8 cellular contexts compared by ENCODE assay signal in genomic region chr9:37753489-37754190, GRCh38. TPM values are rescaled to one million over a fixed set of nuclear protein-coding genes. Genes with fewer than 3 reads are reported as not detected.
DNase-seq lines count a peak whose midpoint lies in the region; ATAC-seq and TF ChIP-seq lines count a peak whose summit lies in the region.

TRMT10B (plus strand) TSS chr9:37753805; CDS start chr9:37761932, 8,127 bp downstream.

- no peaks in the 10 kb centered on the region for H3K9me3 Mint-ChIP-seq in nephron

- ATAC-seq in GM21367 (IDR thresholded peaks at IDR 0.05; ENCODE audit: unreplicated experiment): peak; percentile 82
- ATAC-seq in stimulated activated naive CD8-positive, alpha-beta T cell treated with anti-CD3 and anti-CD28 coated beads, Interleukin-15, Interleukin-2, amounts not matched to agents 100 U/mL and 50 U/mL, for 24 hours: peak; percentile 88

- peaks cover 9% of the 10 kb centered on the region for H3K4me1 Mint-ChIP-seq in nephron

- in situ Hi-C loops in Caki2 (cut with HindIII; ENCODE audit: low pct_unique_long_range_greater_than_20kb, low sequenced_read_pairs): no loop called here

- no peak for TF ChIP-seq CTCF in nephron (IDR thresholded peaks at IDR 0.05; ENCODE audit: unreplicated experiment in 3 of 3)

- H3K36me3 Mint-ChIP-seq in nephron (ENCODE audit: low read depth): no peaks in the 10 kb centered on the region

- no peaks in the 10 kb centered on the region for H3K27me3 Mint-ChIP-seq in nephron (ENCODE audit: low read depth)

- DNase-seq in Caki2 (ENCODE audit: low read depth): peak; percentile 54
- DNase-seq in HuH-7 (ENCODE audit: low spot score): peak; percentile 98
- peak; percentile 81 for DNase-seq in RKO (ENCODE audit: low spot score)
- peak; percentile 63 for DNase-seq in activated T-helper 9 cell treated with anti-CD3 and anti-CD28 coated beads, Interleukin-2, amount 50 U/mL, for 16 hours (ENCODE audit: low read depth)
- DNase-seq in fibroblast of the conjunctiva (ENCODE audit: low read depth): peak; percentile 42
- peak; percentile 76 for DNase-seq in stimulated activated naive CD8-positive, alpha-beta T cell treated with anti-CD3 and anti-CD28 coated beads, Interleukin-15, Interleukin-2, amounts not matched to agents 100 U/mL and 50 U/mL, for 24 hours

- H3K4me3 Mint-ChIP-seq in nephron: peak within 1 kb of the TSS; percentile 95 to 97 (median 96)

- peak within 1 kb of the TSS; percentile 58 to 91 (median 70) for H3K27ac Mint-ChIP-seq in nephron

RNA-seq across cellular contexts. Expression of gene TRMT10B, which starts in this region (rescaled TPM):
- 2.5 and 6.1 TPM in 2 replicates for total RNA-seq in Caki2 (2014; rRNA removed; shearing (Covaris generic); ENCODE audit: low replicate concordance)

Comparison
In these comparisons a context has a peak if more than half of its experiments do, and no peak if none do; other contexts are left out.
1. Peak in every context shown above with its lines: DNase-seq and ATAC-seq.
2. DNase-seq: peak in every context shown above with its lines; median percentile 98 in HuH-7; 81 in RKO; 76 in stimulated activated naive CD8-positive, alpha-beta T cell treated with anti-CD3 and anti-CD28 coated beads, Interleukin-15, Interleukin-2, amounts not matched to agents 100 U/mL and 50 U/mL, for 24 hours; 63 in activated T-helper 9 cell treated with anti-CD3 and anti-CD28 coated beads, Interleukin-2, amount 50 U/mL, for 16 hours; 54 in Caki2; 42 in fibroblast of the conjunctiva.